15 cellular contexts compared by ENCODE assay signal in genomic region chrX:114162068-114162735, GRCh38.
DNase-seq lines count a peak whose midpoint lies in the region; ATAC-seq, FAIRE-seq and TF ChIP-seq lines count a peak whose summit lies in the region.
"Had no signal": no experiment of that assay in that cellular context is flagged by ENCODE, and none has a peak within 500 bp of the region (broad histone marks: within the 10 kb centered on the region; RNA-seq: fewer than 3 reads in every experiment).

No MANE protein-coding gene starts in this region.

- no peak overlapping the region for H2BK12ac ChIP-seq in H1 (ENCODE audit: low read depth, low read length)

- H3K27me3 ChIP-seq in SK-N-SH (ENCODE audit: insufficient read depth), result no peaks in the 10 kb centered on the region
- no peaks in the 10 kb centered on the region for H3K27me3 ChIP-seq in MG63
- no peaks in the 10 kb centered on the region for H3K27me3 ChIP-seq in H1 (replicated peaks in 1 of 4; ENCODE audit: control insufficient read depth in 3 of 4, extremely low read depth in 1 of 4, insufficient read depth in 3 of 4, low read length in 3 of 4)
- H3K27me3 ChIP-seq in testis, result no peaks in the 10 kb centered on the region

- H3K79me2 ChIP-seq in SK-N-SH (ENCODE audit: insufficient read depth) (no peaks in the 10 kb centered on the region), H1 (ENCODE audit: control insufficient read depth in 1 of 2, insufficient read depth in 2 of 2, low read length in 2 of 2) (no peaks in the 10 kb centered on the region)

- peak; percentile 35 for TF ChIP-seq CTCF in SK-N-SH (IDR thresholded peaks at IDR 0.05)
- peak; percentile 55 to 75 (median 68) for TF ChIP-seq CTCF in H1 (IDR thresholded peaks at IDR 0.05; ENCODE audit: control extremely low read depth in 1 of 3, insufficient read depth in 1 of 3, low read depth in 1 of 3, low read length in 3 of 3)
- no peak for TF ChIP-seq CTCF in testis (IDR thresholded peaks at IDR 0.05)

- no peak overlapping the region for H3K23ac ChIP-seq in H1 (ENCODE audit: insufficient read length)

- 37% methylated on average over 5 of the region's 9 CpGs for WGBS in SK-N-SH (ENCODE audit: low lambda C conversion rate)
- WGBS in H1 (ENCODE audit: extremely low coverage in 1 of 2, insufficient coverage in 1 of 2, insufficient read length in 1 of 2, insufficient replicate concordance in 2 of 2, low coverage in 1 of 2, low lambda C conversion rate in 2 of 2, missing lambda C conversion rate in 1 of 2), 2 experiments, result 60% methylated on average over 7 of the region's 9 CpGs; no CpG with 5 or more reads in 1 of the 2 experiments
- WGBS in testis, 2 donors, result 52% methylated on average over 9 of the region's 9 CpGs; no CpG with 5 or more reads in 1 of the 2 donors

- TF ChIP-seq RAD21 in SK-N-SH (IDR thresholded peaks at IDR 0.05; ENCODE audit: low read length) (no peak), H1 (IDR thresholded peaks at IDR 0.05 in 1 of 2, conservative IDR thresholded peaks at IDR 0.05 in 1 of 2; ENCODE audit: low read depth in 2 of 2, low read length in 2 of 2) (peak; percentile 42 to 60)

- TF ChIP-seq POLR2A in H1 (IDR thresholded peaks at IDR 0.05; ENCODE audit: control extremely low read depth in 1 of 2, low read depth in 2 of 2, low read length in 2 of 2) (no peak), testis (IDR thresholded peaks at IDR 0.05) (no peak)

- peak; percentile 52 for FAIRE-seq in H1 (lab: Jason Lieb, UNC)
- FAIRE-seq: kidney had no signal

- intact Hi-C loops in testis (cut with DNase I; ENCODE audit: low total_unique reads), result no loop called here

- H3K9ac ChIP-seq in SK-N-SH, result no peak overlapping the region
- H3K9ac ChIP-seq in H1 (replicated peaks in 1 of 4; ENCODE audit: extremely low read depth in 1 of 4, low read depth in 3 of 4, low read length in 3 of 4), result no peak overlapping the region

- no peak overlapping the region for H2BK15ac ChIP-seq in H1 (ENCODE audit: low read length)

- no peaks in the 10 kb centered on the region; a peak in 1 of 4 replicates for H3K4me1 ChIP-seq in SK-N-SH (ENCODE audit: control insufficient read depth in 1 of 2, insufficient read depth in 2 of 2, low read depth in 1 of 2, low read length in 1 of 2)
- H3K4me1 ChIP-seq in H1 (replicated peaks in 1 of 4; ENCODE audit: control insufficient read depth in 3 of 4, insufficient read depth in 4 of 4, low read length in 3 of 4), result no peaks in the 10 kb centered on the region
- no peaks in the 10 kb centered on the region for H3K4me1 ChIP-seq in testis
- H3K4me1 ChIP-seq: prostate gland had no signal

- no peak overlapping the region for H2AK5ac ChIP-seq in H1 (ENCODE audit: low read depth, low read length)

- POLR2A ChIA-PET in SK-N-SH (lab: Yijun Ruan, JAX) (no interaction called here), H1 (lab: Charles Lee; ENCODE audit: partially characterized antibody) (interaction anchor here (0.8 kb wide), 1 partner anchor 22 kb away, joined by 3 read pairs; no protein-coding TSS in a partner anchor)

- CTCF ChIA-PET in SK-N-SH (lab: Yijun Ruan, JAX) (no interaction called here), H1 (lab: Charles Lee; ENCODE audit: partially characterized antibody) (interaction anchor here (0.6 to 1.1 kb wide), 4 partner anchors 13 to 390 kb away, joined by 3 to 4 read pairs (median 3); no protein-coding TSS in a partner anchor)

- H3K56ac ChIP-seq in H1 (replicated peaks; ENCODE audit: insufficient read length, low read depth, low read length), result no peak overlapping the region

- H3K36me3 ChIP-seq in SK-N-SH (replicated peaks in 1 of 2; ENCODE audit: control insufficient read depth in 1 of 2, insufficient read depth in 2 of 2, low read length in 1 of 2), result no peaks in the 10 kb centered on the region
- H3K36me3 ChIP-seq in MG63, result no peaks in the 10 kb centered on the region
- H3K36me3 ChIP-seq in H1 (ENCODE audit: control insufficient read depth in 2 of 4, insufficient read depth in 4 of 4, low read length in 3 of 4), result no peaks in the 10 kb centered on the region
- no peaks in the 10 kb centered on the region for H3K36me3 ChIP-seq in testis (ENCODE audit: low read depth, missing control alignments)
- H3K36me3 ChIP-seq: prostate gland had no signal

- no peak for TF ChIP-seq EP300 in SK-N-SH (IDR thresholded peaks at IDR 0.05; ENCODE audit: borderline replicate concordance in 1 of 2, low read depth in 1 of 2, low read length in 1 of 2)
- TF ChIP-seq EP300 in H1 (IDR thresholded peaks at IDR 0.05; ENCODE audit: borderline replicate concordance in 1 of 2, low read depth in 2 of 2, low read length in 2 of 2), result no peak

- no peak for DNase-seq in SK-N-SH
- peak; percentile 1 for DNase-seq in MG63
- DNase-seq in H1 (ENCODE audit: low read depth in 1 of 2, low spot score in 2 of 2), result peak; percentile 21 to 69
- DNase-seq in testis, result peak; percentile 15
- DNase-seq in AG08396 (ENCODE audit: low spot score), result no peak
- DNase-seq in stimulated activated naive CD8-positive, alpha-beta T cell treated with anti-CD3 and anti-CD28 coated beads, Interleukin-15, amount 100 ng/mL, for 72 hours, result no peak
- DNase-seq: activated CD4-positive, alpha-beta memory T cell treated with anti-CD3 and anti-CD28 coated beads for 36 hours; IMR-90; kidney; NCI-H187; trophoblast cell had no signal

- peaks cover 0 to 4% of the 10 kb centered on the region in 2 donors for H3K9me3 Mint-ChIP-seq in stimulated activated naive CD8-positive, alpha-beta T cell treated with anti-CD3 and anti-CD28 coated beads, Interleukin-15, amount 100 ng/mL, for 72 hours

- no peaks in the 10 kb centered on the region for H3K27me3 Mint-ChIP-seq in stimulated activated naive CD8-positive, alpha-beta T cell treated with anti-CD3 and anti-CD28 coated beads, Interleukin-15, amount 100 ng/mL, for 72 hours
- H3K27me3 Mint-ChIP-seq: activated CD4-positive, alpha-beta memory T cell treated with anti-CD3 and anti-CD28 coated beads for 36 hours had no signal

- no peak overlapping the region for H3K4ac ChIP-seq in H1 (replicated peaks; ENCODE audit: insufficient read length, low read depth, low read length)

- H3K14ac ChIP-seq in H1 (ENCODE audit: insufficient read length), result no peak overlapping the region

- H2BK20ac ChIP-seq in H1 (ENCODE audit: low read length), result no peak overlapping the region

- peaks cover 5% of the 10 kb centered on the region for H3F3A ChIP-seq in SK-N-SH (replicated peaks; ENCODE audit: insufficient read depth)

- H3K9me3 ChIP-seq in SK-N-SH, result no peaks in the 10 kb centered on the region
- no peaks in the 10 kb centered on the region for H3K9me3 ChIP-seq in MG63
- no peaks in the 10 kb centered on the region; a peak in 1 of 4 replicates for H3K9me3 ChIP-seq in H1 (ENCODE audit: insufficient read depth in 2 of 2, low read depth in 1 of 2, low read length in 1 of 2)
- no peaks in the 10 kb centered on the region for H3K9me3 ChIP-seq in testis
- H3K9me3 ChIP-seq: prostate gland had no signal

- H3K4me3 Mint-ChIP-seq in stimulated activated naive CD8-positive, alpha-beta T cell treated with anti-CD3 and anti-CD28 coated beads, Interleukin-15, amount 100 ng/mL, for 72 hours, result no peak overlapping the region
- H3K4me3 Mint-ChIP-seq: activated CD4-positive, alpha-beta memory T cell treated with anti-CD3 and anti-CD28 coated beads for 36 hours; T-helper 2 cell treated with Interferon-gamma antibody and Interleukin-4, amounts not matched to agents 5 μg/mL and 100 μg/mL, for 36 hours had no signal

- no peaks in the 10 kb centered on the region for H3K4me1 Mint-ChIP-seq in stimulated activated naive CD8-positive, alpha-beta T cell treated with anti-CD3 and anti-CD28 coated beads, Interleukin-15, amount 100 ng/mL, for 72 hours

- no peak overlapping the region for H4K5ac ChIP-seq in H1 (ENCODE audit: insufficient read length, low read depth, low read length)

- H3K27ac ChIP-seq in SK-N-SH (ENCODE audit: low read depth in 2 of 2, low read length in 1 of 2), result no peak overlapping the region
- H3K27ac ChIP-seq in H1 (ENCODE audit: low read depth, low read length), result no peak overlapping the region
- H3K27ac ChIP-seq in testis, result no peak overlapping the region
- H3K27ac ChIP-seq: prostate gland had no signal

- no peak overlapping the region for H2AFZ ChIP-seq in SK-N-SH (ENCODE audit: low read depth)
- H2AFZ ChIP-seq in H1 (ENCODE audit: low read length), result no peak overlapping the region

- no peak overlapping the region for H4K8ac ChIP-seq in H1 (ENCODE audit: extremely low read depth, insufficient read depth, low read length)

- H4K20me1 ChIP-seq in SK-N-SH (ENCODE audit: insufficient read depth), result no peaks in the 10 kb centered on the region
- H4K20me1 ChIP-seq in H1 (replicated peaks in 1 of 2; ENCODE audit: control insufficient read depth in 1 of 2, insufficient read depth in 2 of 2, low read length in 2 of 2), result no peaks in the 10 kb centered on the region

- no peak overlapping the region for H4K91ac ChIP-seq in H1 (replicated peaks; ENCODE audit: insufficient read length, low read length)

- H3K9me2 ChIP-seq in SK-N-SH, result no peaks in the 10 kb centered on the region

- no peak overlapping the region for H3K27ac Mint-ChIP-seq in stimulated activated naive CD8-positive, alpha-beta T cell treated with anti-CD3 and anti-CD28 coated beads, Interleukin-15, amount 100 ng/mL, for 72 hours
- H3K27ac Mint-ChIP-seq: activated CD4-positive, alpha-beta memory T cell treated with anti-CD3 and anti-CD28 coated beads for 36 hours; T-helper 2 cell treated with Interferon-gamma antibody and Interleukin-4, amounts not matched to agents 5 μg/mL and 100 μg/mL, for 36 hours had no signal

- no peak overlapping the region for H2BK120ac ChIP-seq in H1 (replicated peaks; ENCODE audit: low read depth, low read length)

- no peak overlapping the region for H3K4me2 ChIP-seq in SK-N-SH
- H3K4me2 ChIP-seq in H1 (ENCODE audit: insufficient read depth in 1 of 2, low read depth in 2 of 2, low read length in 2 of 2), result no peak overlapping the region

- H3K4me3 ChIP-seq in SK-N-SH (ENCODE audit: low read depth in 2 of 2, low read length in 1 of 2) (no peak overlapping the region), MG63 (no peak overlapping the region), H1 (ENCODE audit: extremely low read depth in 1 of 4, insufficient read depth in 2 of 4, low read depth in 3 of 4, low read length in 4 of 4) (no peak overlapping the region), testis (no peak overlapping the region)
- H3K4me3 ChIP-seq: prostate gland had no signal

- ATAC-seq in SK-N-SH treated with all-trans-retinoic acid at 6 μM for 48 hours (no peak; the same call in 2 of the 3 replicates), HG02884 (IDR thresholded peaks at IDR 0.05; ENCODE audit: unreplicated experiment) (no peak)
- no peak for ATAC-seq in stimulated activated naive CD8-positive, alpha-beta T cell treated with anti-CD3 and anti-CD28 coated beads, Interleukin-15, amount 100 ng/mL, for 72 hours

- H2BK5ac ChIP-seq in H1 (ENCODE audit: low read depth, low read length), result no peak overlapping the region

- H3K79me1 ChIP-seq in H1 (ENCODE audit: low read depth, low read length), result no peaks in the 10 kb centered on the region

- no peak overlapping the region for H3K18ac ChIP-seq in H1 (ENCODE audit: extremely low read depth, low read length)

- H3K23me2 ChIP-seq in H1 (ENCODE audit: low read depth, low read length), result no peaks in the 10 kb centered on the region

TF ChIP-seq in SK-N-SH treated with all-trans-retinoic acid at 6 μM for 48 hours, 23 proteins besides CTCF, POLR2A, EP300 and RAD21 (continues in another document):
- TF ChIP-seq CSDC2 (CRISPR knock-in tag; IDR thresholded peaks at IDR 0.05) (no peak), GLIS3 (CRISPR knock-in tag; IDR thresholded peaks at IDR 0.05) (no peak)

Comparison
In these comparisons a context has a peak if more than half of its experiments do, and no peak if none do; other contexts are left out.
1. DNase-seq: peak in MG63 (single experiment), H1 (2 of 2) and testis (single experiment); none in SK-N-SH (single experiment), AG08396 (single experiment) and stimulated activated naive CD8-positive, alpha-beta T cell treated with anti-CD3 and anti-CD28 coated beads, Interleukin-15, amount 100 ng/mL, for 72 hours (0 of 2).
2. CTCF ChIP-seq: peak in SK-N-SH (single experiment) and H1 (3 of 3); none in testis (0 of 3).
3. Of the 17 proteins assayed by ChIP-seq in both H1 and SK-N-SH: peak only in H1: MAX and RAD21; only in SK-N-SH: none; in both: CTCF; in neither: 14.